In the genomic region with DNA sequence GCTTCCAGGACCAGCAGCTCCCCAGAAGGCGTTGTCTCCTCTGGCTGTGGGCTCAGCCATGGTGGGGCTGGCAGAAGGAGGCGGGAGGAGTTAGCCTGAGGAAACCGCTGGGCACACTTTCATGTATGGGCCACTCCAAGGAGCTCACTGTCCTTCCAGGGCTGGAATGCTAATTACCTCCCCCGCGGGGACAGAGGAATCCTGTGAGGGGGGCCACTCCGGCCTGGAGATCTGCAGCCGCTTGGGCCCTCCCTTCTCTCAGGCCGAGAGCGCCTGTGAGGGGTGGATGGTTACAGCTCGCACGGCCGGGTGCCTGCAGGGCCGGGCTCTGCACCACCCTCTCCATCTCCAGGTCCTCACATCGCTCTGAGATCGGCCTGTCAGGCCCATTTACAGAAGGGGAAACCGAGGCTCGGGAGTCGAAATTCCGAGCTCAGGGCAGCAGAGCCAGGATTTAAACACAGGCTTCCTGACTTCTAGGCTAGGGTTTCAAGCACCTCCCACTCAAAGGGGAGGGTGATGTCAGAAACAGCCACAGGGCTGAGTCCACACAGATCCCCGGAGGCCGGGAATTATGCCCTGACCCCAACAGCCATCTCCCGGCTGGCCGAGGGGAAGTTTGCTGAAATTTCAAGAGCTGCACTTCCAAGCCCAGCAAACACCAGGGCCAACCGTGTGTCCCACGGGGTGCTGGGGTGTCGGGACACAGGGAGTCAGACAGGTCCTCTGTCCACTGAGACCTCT, we compare ENCODE assay signal across 1 cellular context.
TF ChIP-seq lines count a peak whose summit lies in the region.

No MANE protein-coding gene starts in this region.

TF ChIP-seq in K562, 482 proteins besides CTCF, POLR2A, EP300 and RAD21 (continued from another document):
- no peak for TF ChIP-seq PRDM10 (IDR thresholded peaks at IDR 0.05; ENCODE audit: partially characterized antibody)
- TF ChIP-seq ZNF318 (IDR thresholded peaks at IDR 0.05; ENCODE audit: borderline replicate concordance in 1 of 2, low read depth in 1 of 2): no peak
- TF ChIP-seq, protein P1, sequence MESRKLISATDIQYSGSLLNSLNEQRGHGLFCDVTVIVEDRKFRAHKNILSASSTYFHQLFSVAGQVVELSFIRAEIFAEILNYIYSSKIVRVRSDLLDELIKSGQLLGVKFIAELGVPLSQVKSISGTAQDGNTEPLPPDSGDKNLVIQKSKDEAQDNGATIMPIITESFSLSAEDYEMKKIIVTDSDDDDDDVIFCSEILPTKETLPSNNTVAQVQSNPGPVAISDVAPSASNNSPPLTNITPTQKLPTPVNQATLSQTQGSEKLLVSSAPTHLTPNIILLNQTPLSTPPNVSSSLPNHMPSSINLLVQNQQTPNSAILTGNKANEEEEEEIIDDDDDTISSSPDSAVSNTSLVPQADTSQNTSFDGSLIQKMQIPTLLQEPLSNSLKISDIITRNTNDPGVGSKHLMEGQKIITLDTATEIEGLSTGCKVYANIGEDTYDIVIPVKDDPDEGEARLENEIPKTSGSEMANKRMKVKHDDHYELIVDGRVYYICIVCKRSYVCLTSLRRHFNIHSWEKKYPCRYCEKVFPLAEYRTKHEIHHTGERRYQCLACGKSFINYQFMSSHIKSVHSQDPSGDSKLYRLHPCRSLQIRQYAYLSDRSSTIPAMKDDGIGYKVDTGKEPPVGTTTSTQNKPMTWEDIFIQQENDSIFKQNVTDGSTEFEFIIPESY (CRISPR knock-in tag; IDR thresholded peaks at IDR 0.05): peak; percentile 28; the same call in 1 of the 2 replicates
- no peak for TF ChIP-seq STAT5B (CRISPR knock-in tag; IDR thresholded peaks at IDR 0.05)
- TF ChIP-seq, protein P2, sequence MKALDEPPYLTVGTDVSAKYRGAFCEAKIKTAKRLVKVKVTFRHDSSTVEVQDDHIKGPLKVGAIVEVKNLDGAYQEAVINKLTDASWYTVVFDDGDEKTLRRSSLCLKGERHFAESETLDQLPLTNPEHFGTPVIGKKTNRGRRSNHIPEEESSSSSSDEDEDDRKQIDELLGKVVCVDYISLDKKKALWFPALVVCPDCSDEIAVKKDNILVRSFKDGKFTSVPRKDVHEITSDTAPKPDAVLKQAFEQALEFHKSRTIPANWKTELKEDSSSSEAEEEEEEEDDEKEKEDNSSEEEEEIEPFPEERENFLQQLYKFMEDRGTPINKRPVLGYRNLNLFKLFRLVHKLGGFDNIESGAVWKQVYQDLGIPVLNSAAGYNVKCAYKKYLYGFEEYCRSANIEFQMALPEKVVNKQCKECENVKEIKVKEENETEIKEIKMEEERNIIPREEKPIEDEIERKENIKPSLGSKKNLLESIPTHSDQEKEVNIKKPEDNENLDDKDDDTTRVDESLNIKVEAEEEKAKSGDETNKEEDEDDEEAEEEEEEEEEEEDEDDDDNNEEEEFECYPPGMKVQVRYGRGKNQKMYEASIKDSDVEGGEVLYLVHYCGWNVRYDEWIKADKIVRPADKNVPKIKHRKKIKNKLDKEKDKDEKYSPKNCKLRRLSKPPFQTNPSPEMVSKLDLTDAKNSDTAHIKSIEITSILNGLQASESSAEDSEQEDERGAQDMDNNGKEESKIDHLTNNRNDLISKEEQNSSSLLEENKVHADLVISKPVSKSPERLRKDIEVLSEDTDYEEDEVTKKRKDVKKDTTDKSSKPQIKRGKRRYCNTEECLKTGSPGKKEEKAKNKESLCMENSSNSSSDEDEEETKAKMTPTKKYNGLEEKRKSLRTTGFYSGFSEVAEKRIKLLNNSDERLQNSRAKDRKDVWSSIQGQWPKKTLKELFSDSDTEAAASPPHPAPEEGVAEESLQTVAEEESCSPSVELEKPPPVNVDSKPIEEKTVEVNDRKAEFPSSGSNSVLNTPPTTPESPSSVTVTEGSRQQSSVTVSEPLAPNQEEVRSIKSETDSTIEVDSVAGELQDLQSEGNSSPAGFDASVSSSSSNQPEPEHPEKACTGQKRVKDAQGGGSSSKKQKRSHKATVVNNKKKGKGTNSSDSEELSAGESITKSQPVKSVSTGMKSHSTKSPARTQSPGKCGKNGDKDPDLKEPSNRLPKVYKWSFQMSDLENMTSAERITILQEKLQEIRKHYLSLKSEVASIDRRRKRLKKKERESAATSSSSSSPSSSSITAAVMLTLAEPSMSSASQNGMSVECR (CRISPR knock-in tag; IDR thresholded peaks at IDR 0.05): peak; percentile 23; the same call in 1 of the 2 replicates
- 0 out of 2 replicates have a peak, but pooled peaks have one; percentile 22 for TF ChIP-seq MAX (CRISPR knock-in tag; IDR thresholded peaks at IDR 0.05)
